ENCODE assay signal across 14 cellular contexts in genomic region chr10:124386186-124387077, GRCh38.
"Had no signal": no experiment of that assay in that cellular context is flagged by ENCODE, and none has a peak within 500 bp of the region (broad histone marks: within the 10 kb centered on the region; RNA-seq: fewer than 3 reads in every experiment).

No MANE protein-coding gene starts in this region.

- H3K27ac ChIP-seq: heart left ventricle, lower lobe of right lung, testis had no signal

- H3K27ac Mint-ChIP-seq: activated naive CD8-positive, alpha-beta T cell treated with anti-CD3 and anti-CD28 coated beads, Interleukin-2, amount 10 ng/mL, durations not matched to agents 7 days and 5 days; naive thymus-derived CD8-positive, alpha-beta T cell had no signal

- H3K4me1 Mint-ChIP-seq: activated naive CD8-positive, alpha-beta T cell treated with anti-CD3 and anti-CD28 coated beads, Interleukin-2, amount 10 ng/mL, durations not matched to agents 7 days and 5 days had no signal

- H3K36me3 Mint-ChIP-seq: activated naive CD8-positive, alpha-beta T cell treated with anti-CD3 and anti-CD28 coated beads, Interleukin-2, amount 10 ng/mL, durations not matched to agents 7 days and 5 days; naive thymus-derived CD8-positive, alpha-beta T cell had no signal

- H3K4me3 ChIP-seq: heart left ventricle, lower lobe of right lung, mucosa of descending colon, testis had no signal

- H3K9me3 ChIP-seq: heart left ventricle, lower lobe of right lung, mucosa of descending colon, testis had no signal

- H3K27me3 ChIP-seq: testis had no signal

- DNase-seq: activated gamma-delta T cell treated with Interleukin-2 at 50 U/mL for 16 hours; activated naive CD8-positive, alpha-beta T cell treated with anti-CD3 and anti-CD28 coated beads, Interleukin-2, amount 10 ng/mL, durations not matched to agents 7 days and 5 days; activated T-cell treated with anti-CD3 and anti-CD28 coated beads, Interleukin-2, amount 50 U/mL, for 1 hour; foreskin melanocyte; heart left ventricle; lower lobe of right lung; mucosa of descending colon; naive thymus-derived CD8-positive, alpha-beta T cell; occipital lobe; stimulated activated CD4-positive, alpha-beta T cell treated with anti-CD3 and anti-CD28 coated beads, Interleukin-4, amount 100 ng/mL, for 1 hour; stimulated activated CD8-positive, alpha-beta memory T cell treated with anti-CD3 and anti-CD28 coated beads, Interleukin-4, amount 100 ng/mL, for 48 hours; stimulated activated naive CD8-positive, alpha-beta T cell treated with anti-CD3 and anti-CD28 coated beads, Interleukin-15, Interleukin-2, amounts not matched to agents 100 U/mL and 50 U/mL, for 24 hours; T-helper 2 cell; testis had no signal

- H3K9me3 Mint-ChIP-seq: activated naive CD8-positive, alpha-beta T cell treated with anti-CD3 and anti-CD28 coated beads, Interleukin-2, amount 10 ng/mL, durations not matched to agents 7 days and 5 days; naive thymus-derived CD8-positive, alpha-beta T cell had no signal

- H3K4me3 Mint-ChIP-seq: activated naive CD8-positive, alpha-beta T cell treated with anti-CD3 and anti-CD28 coated beads, Interleukin-2, amount 10 ng/mL, durations not matched to agents 7 days and 5 days had no signal

- H3K36me3 ChIP-seq: heart left ventricle, lower lobe of right lung had no signal
